ENCODE assay signal across 8 cellular contexts in genomic region chr10:21534611-21535493, GRCh38. TPM values are rescaled to one million over a fixed set of nuclear protein-coding genes. Genes with fewer than 3 reads are reported as not detected.
DNase-seq lines count a peak whose midpoint lies in the region; ATAC-seq and TF ChIP-seq lines count a peak whose summit lies in the region.

No MANE protein-coding gene starts in this region.

- DNase-seq in AG08396 (ENCODE audit: low spot score): peak; percentile 54
- no peak for DNase-seq in Jurkat, Clone E6-1 (ENCODE audit: low read depth, low spot score)
- peak; percentile 49 for DNase-seq in activated B cell treated with CpG ODN at 0.5 μM for 24 hours
- DNase-seq in chondrocyte (ENCODE audit: low spot score): no peak
- peak; percentile 57 to 60 for DNase-seq in stimulated activated CD4-positive, alpha-beta T cell treated with anti-CD3 and anti-CD28 coated beads, Interleukin-2, amount 100 ng/mL, for 24 hours
- no peak for DNase-seq in AG08395 (ENCODE audit: low spot score)

- peak; percentile 20 for ATAC-seq in GM18868 (IDR thresholded peaks at IDR 0.05; ENCODE audit: unreplicated experiment)
- peak; percentile 9 for ATAC-seq in activated B cell treated with CpG ODN at 0.5 μM for 24 hours (ENCODE audit: low read depth)

- peak overlapping the region; percentile 84 for H3K4me3 ChIP-seq in Jurkat, Clone E6-1 (ENCODE audit: low read length)

- H3K36me3 Mint-ChIP-seq in activated B cell treated with CpG ODN at 0.5 μM for 24 hours (ENCODE audit: low read depth): peaks cover 23% of the 10 kb centered on the region
- H3K36me3 Mint-ChIP-seq in chondrocyte (ENCODE audit: low read depth): peaks cover 6% of the 10 kb centered on the region

- H3K4me1 Mint-ChIP-seq in activated B cell treated with CpG ODN at 0.5 μM for 24 hours (peaks cover 18% of the 10 kb centered on the region), chondrocyte (ENCODE audit: low read depth) (peaks cover 37% of the 10 kb centered on the region)

- H3K27ac Mint-ChIP-seq in activated B cell treated with CpG ODN at 0.5 μM for 24 hours (peak overlapping the region; percentile 69), chondrocyte (ENCODE audit: unreplicated experiment) (peak overlapping the region; percentile 88)

- CTCF ChIA-PET in activated B cell treated with CpG ODN at 0.5 μM for 24 hours (lab: Charles Lee): no interaction called here

- intact Hi-C loops in activated B cell treated with CpG ODN at 0.5 μM for 24 hours (cut with micrococcal nuclease): loop anchor here (1.0 to 10.0 kb wide), 8 partner anchors 18 to 1904 kb away; partner anchors contain the start of genes DNAJC1 and OTUD1

- H3K27me3 ChIP-seq in layer of hippocampus (ENCODE audit: control insufficient read depth, insufficient read depth, low read length): no peaks in the 10 kb centered on the region

- POLR2A ChIA-PET in activated B cell treated with CpG ODN at 0.5 μM for 24 hours (lab: Charles Lee): no interaction called here

- H3K4me3 Mint-ChIP-seq in activated B cell treated with CpG ODN at 0.5 μM for 24 hours (peak overlapping the region; percentile 90), chondrocyte (ENCODE audit: unreplicated experiment) (peak overlapping the region; percentile 81)

- TF ChIP-seq CTCF in activated B cell treated with CpG ODN at 0.5 μM for 24 hours (IDR thresholded peaks at IDR 0.05): no peak
- peak; percentile 30 for TF ChIP-seq CTCF in chondrocyte (IDR thresholded peaks at IDR 0.05)

- H3K9me3 Mint-ChIP-seq in activated B cell treated with CpG ODN at 0.5 μM for 24 hours (no peaks in the 10 kb centered on the region), chondrocyte (ENCODE audit: low read depth) (no peaks in the 10 kb centered on the region)

- peak overlapping the region; percentile 98 for H3K27ac ChIP-seq in layer of hippocampus (ENCODE audit: low read depth, low read length)

- H3K27me3 Mint-ChIP-seq in activated B cell treated with CpG ODN at 0.5 μM for 24 hours (no peaks in the 10 kb centered on the region), chondrocyte (ENCODE audit: low read depth) (no peaks in the 10 kb centered on the region)

RNA-seq across cellular contexts. Expression of gene MLLT10, which starts 0.8 kb away (rescaled TPM):
- polyA plus RNA-seq in Jurkat, Clone E6-1 (2012; ENCODE audit: insufficient read depth, insufficient read length): 28.5 TPM
- total RNA-seq in activated B cell treated with CpG ODN at 0.5 μM for 24 hours (40.6 and 48.7 TPM in 2 replicates), chondrocyte (35.4 to 39.0 TPM (median 37.5 TPM) in 3 replicates)

RNA-seq across cellular contexts. Expression of gene SKIDA1, which starts 9.4 kb away (rescaled TPM):
- 0.42 TPM for polyA plus RNA-seq in Jurkat, Clone E6-1 (2012; ENCODE audit: insufficient read depth, insufficient read length)
- 0.60 TPM in 1 of 2 replicates, not detected in the other for total RNA-seq in activated B cell treated with CpG ODN at 0.5 μM for 24 hours
- 1.9 to 3.7 TPM (median 2.0 TPM) in 3 replicates for total RNA-seq in chondrocyte

Comparison
In these comparisons a context has a peak if more than half of its experiments do, and no peak if none do; other contexts are left out.
1. DNase-seq: peak in AG08396 (single experiment), activated B cell treated with CpG ODN at 0.5 μM for 24 hours (single experiment) and stimulated activated CD4-positive, alpha-beta T cell treated with anti-CD3 and anti-CD28 coated beads, Interleukin-2, amount 100 ng/mL, for 24 hours (2 of 2); none in Jurkat, Clone E6-1 (single experiment), chondrocyte (single experiment) and AG08395 (single experiment).